Comparison of ENCODE assay signal across 25 cellular contexts in the genomic region with DNA sequence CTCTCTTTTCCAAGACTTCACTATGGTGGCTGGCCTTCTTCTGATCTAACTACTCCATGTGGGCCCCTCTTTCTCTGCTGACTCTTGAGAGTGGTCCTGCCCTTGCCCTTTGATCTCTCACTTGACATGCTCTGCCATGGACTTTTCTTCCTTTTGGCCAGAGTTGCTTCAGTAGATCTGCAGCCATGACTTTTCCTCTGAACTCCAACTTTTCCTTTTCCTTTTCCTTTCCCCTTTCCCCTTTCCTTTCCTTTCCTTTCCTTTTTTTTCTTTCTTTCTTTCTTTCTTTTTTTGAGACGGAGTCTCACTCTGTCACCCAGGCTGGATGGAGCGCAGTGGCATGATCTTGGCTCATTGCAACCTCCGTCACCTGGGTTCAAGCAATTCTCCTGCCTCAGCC.
DNase-seq lines count a peak whose midpoint lies in the region; ATAC-seq, FAIRE-seq and TF ChIP-seq lines count a peak whose summit lies in the region.
"Had no signal": no experiment of that assay in that cellular context is flagged by ENCODE, and none has a peak within 500 bp of the region (broad histone marks: within the 10 kb centered on the region; RNA-seq: fewer than 3 reads in every experiment).

No MANE protein-coding gene starts in this region.

- no peak overlapping the region for H3K4me3 Mint-ChIP-seq in nephron progenitor cell
- H3K4me3 Mint-ChIP-seq: CD14-positive monocyte; CD4-positive, alpha-beta T cell; CD8-positive, alpha-beta memory T cell had no signal

- peaks cover 14% of the 10 kb centered on the region for H3K36me3 Mint-ChIP-seq in nephron progenitor cell (ENCODE audit: low read depth)

- no peak for TF ChIP-seq RAD21 in GM12878 (IDR thresholded peaks at IDR 0.05; ENCODE audit: insufficient read depth, low read depth, low read length)

- CTCF ChIA-PET in HEK293 (lab: Yijun Ruan, JAX): no interaction called here
- CTCF ChIA-PET in GM12878 (lab: Yijun Ruan, JAX): no interaction called here

- POLR2A ChIA-PET in HEK293 (lab: Yijun Ruan, JAX) (no interaction called here), GM12878 (lab: Charles Lee) (no interaction called here)

- H3K4me2 ChIP-seq in GM12878 (ENCODE audit: control insufficient read depth, insufficient read depth): peak overlapping the region; percentile 38; the same call in 1 of the 2 replicates
- H3K4me2 ChIP-seq: A549; BLaER1 treated with 17β-estradiol and CSF1 and Interleukin-3, amounts not matched to agents 10 nM and 100 nM had no signal

- H3K36me3 ChIP-seq in HEK293 (ENCODE audit: control insufficient read depth in 2 of 2, insufficient read depth in 1 of 2, low read length in 2 of 2) (no peaks in the 10 kb centered on the region), GM12878 (ENCODE audit: control insufficient read depth in 2 of 2, insufficient read depth in 2 of 2, low read length in 1 of 2) (no peaks in the 10 kb centered on the region)
- H3K36me3 ChIP-seq: BE2C; BLaER1 treated with 17β-estradiol and CSF1 and Interleukin-3, amounts not matched to agents 10 nM and 100 nM; HAP-1 had no signal

- TF ChIP-seq EP300 in GM12878 (IDR thresholded peaks at IDR 0.05; ENCODE audit: borderline replicate concordance in 1 of 2, control insufficient read depth in 1 of 2, low read depth in 2 of 2, low read length in 2 of 2): no peak

- no peaks in the 10 kb centered on the region for H3K27me3 ChIP-seq in GM12878 (replicated peaks in 1 of 2; ENCODE audit: control insufficient read depth in 2 of 2, insufficient read depth in 2 of 2, low read length in 1 of 2)
- H3K27me3 ChIP-seq: BE2C; BLaER1 treated with 17β-estradiol and CSF1 and Interleukin-3, amounts not matched to agents 10 nM and 100 nM had no signal

- RAD21 ChIA-PET in GM12878 (lab: Charles Lee; ENCODE audit: unreplicated experiment): no interaction called here

- H3K9ac ChIP-seq in GM12878 (ENCODE audit: control insufficient read depth, insufficient read depth, low read length): peak overlapping the region; percentile 16; the same call in 1 of the 2 replicates
- H3K9ac ChIP-seq: BLaER1 treated with 17β-estradiol and CSF1 and Interleukin-3, amounts not matched to agents 10 nM and 100 nM had no signal

- no peaks in the 10 kb centered on the region for H3K27me3 Mint-ChIP-seq in nephron progenitor cell (ENCODE audit: low read depth, poor library complexity)
- H3K27me3 Mint-ChIP-seq: CD4-positive, alpha-beta T cell; CD8-positive, alpha-beta memory T cell had no signal

- ATAC-seq in GM12878 (no peak), GM21723 (IDR thresholded peaks at IDR 0.05; ENCODE audit: unreplicated experiment) (no peak)
- ATAC-seq: A549 had no signal

- DNase-seq in GM12878 (ENCODE audit: low read depth, low spot score): no peak
- no peak for DNase-seq in nephron progenitor cell
- no peak for DNase-seq in putamen (ENCODE audit: low spot score)
- no peak for DNase-seq in amygdala (lab: John Stamatoyannopoulos, UW)
- DNase-seq: 8988T; ACHN; AML-193; BE2C; CD4-positive, alpha-beta T cell; CD8-positive, alpha-beta memory T cell; DMS 273 treated with DMSO at 0.1 percent for 48 hours; DMS79; EL; GDM1; GOT3 had no signal

- H3K79me2 ChIP-seq in GM12878 (ENCODE audit: control insufficient read depth, insufficient read depth, low read length): no peaks in the 10 kb centered on the region

- no peak overlapping the region for H3K4me3 ChIP-seq in HEK293 (ENCODE audit: low read depth, low read length)
- H3K4me3 ChIP-seq in GM12878: no peak overlapping the region
- H3K4me3 ChIP-seq: A549; BLaER1 treated with 17β-estradiol and CSF1 and Interleukin-3, amounts not matched to agents 10 nM and 100 nM; HAP-1 had no signal

- no peaks in the 10 kb centered on the region for H4K20me1 ChIP-seq in GM12878 (ENCODE audit: control insufficient read depth, insufficient read depth)
- H4K20me1 ChIP-seq: BLaER1 treated with 17β-estradiol and CSF1 and Interleukin-3, amounts not matched to agents 10 nM and 100 nM had no signal

- in situ Hi-C loops in GM12878 (cut with MboI): no loop called here

- H2AFZ ChIP-seq in GM12878 (ENCODE audit: control insufficient read depth, low read depth, low read length): no peak overlapping the region

- peaks cover 47% of the 10 kb centered on the region for H3K4me1 Mint-ChIP-seq in nephron progenitor cell
- H3K4me1 Mint-ChIP-seq: CD14-positive monocyte; CD8-positive, alpha-beta memory T cell had no signal

- SMC1A ChIA-PET in GM12878 (lab: Charles Lee; ENCODE audit: uncharacterized antibody, unreplicated experiment): interaction anchor here (1.1 to 1.7 kb wide), 2 partner anchors 10 to 704 kb away, joined by 3 read pairs; no protein-coding TSS in a partner anchor

- WGBS in GM12878 (ENCODE audit: insufficient coverage, insufficient replicate concordance, low lambda C conversion rate, missing lambda C conversion rate): 100% methylated on average over 3 of the region's 3 CpGs

- peak overlapping the region; percentile 73 for H3K27ac Mint-ChIP-seq in nephron progenitor cell
- H3K27ac Mint-ChIP-seq: CD4-positive, alpha-beta T cell; CD8-positive, alpha-beta memory T cell had no signal

- no peak overlapping the region for H3K27ac ChIP-seq in HEK293 (ENCODE audit: extremely low read depth, low read depth, low read length)
- H3K27ac ChIP-seq in GM12878 (ENCODE audit: control insufficient read depth, insufficient read depth): peak overlapping the region; percentile 35; the same call in 1 of the 2 replicates
- H3K27ac ChIP-seq: A549; BLaER1 treated with 17β-estradiol and CSF1 and Interleukin-3, amounts not matched to agents 10 nM and 100 nM had no signal

- no peak for TF ChIP-seq POLR2A in GM12878 (IDR thresholded peaks at IDR 0.05; ENCODE audit: low read depth, low read length)

- no peak for FAIRE-seq in GM12878 (lab: Jason Lieb, UNC)
- FAIRE-seq: D721Med, GM12891, GM18507, H54 had no signal

- H3K9me3 Mint-ChIP-seq in nephron progenitor cell: peaks cover 8% of the 10 kb centered on the region
- H3K9me3 Mint-ChIP-seq: CD4-positive, alpha-beta T cell; CD8-positive, alpha-beta memory T cell had no signal

- TF ChIP-seq CTCF in HEK293 (tag by site-specific recombination; IDR thresholded peaks at IDR 0.05) (no peak), GM12878 (IDR thresholded peaks at IDR 0.05 in 2 of 3, conservative IDR thresholded peaks at IDR 0.05 in 1 of 3; ENCODE audit: control insufficient read depth in 2 of 3, extremely low read depth in 1 of 3, insufficient read depth in 1 of 3, low read depth in 3 of 3, low read length in 3 of 3) (no peak), nephron progenitor cell (IDR thresholded peaks at IDR 0.05) (no peak)

- H3K9me3 ChIP-seq in HEK293 (ENCODE audit: control insufficient read depth, insufficient read depth, low read depth, low read length): no peaks in the 10 kb centered on the region
- no peaks in the 10 kb centered on the region for H3K9me3 ChIP-seq in GM12878 (replicated peaks; ENCODE audit: control insufficient read depth, insufficient read depth, low read length)
- H3K9me3 ChIP-seq: A549; BE2C; BLaER1 treated with 17β-estradiol and CSF1 and Interleukin-3, amounts not matched to agents 10 nM and 100 nM; HAP-1 had no signal

- intact Hi-C loops in GM12878 (cut with micrococcal nuclease; ENCODE audit: unreplicated experiment): no loop called here

- no TSS peak for BruUV-seq in GM12878 (replicated peaks; lab: Mats Ljungman, UMichigan)

- H3K4me1 ChIP-seq in HEK293 (ENCODE audit: control insufficient read depth, insufficient read depth, low read length): peaks cover 14% of the 10 kb centered on the region
- peaks cover 5% of the 10 kb centered on the region for H3K4me1 ChIP-seq in GM12878 (ENCODE audit: control insufficient read depth, insufficient read depth, low read length)
- H3K4me1 ChIP-seq: BE2C had no signal

TF ChIP-seq in HEK293, 187 proteins besides CTCF, POLR2A, EP300 and RAD21:
- TF ChIP-seq ZNF544 (tag by site-specific recombination; IDR thresholded peaks at IDR 0.05) (no peak), ZNF768 (tag by site-specific recombination; IDR thresholded peaks at IDR 0.05) (no peak), PRDM1 (tag by site-specific recombination; IDR thresholded peaks at IDR 0.05) (peak; percentile 98), ZBTB17 (tag by site-specific recombination; IDR thresholded peaks at IDR 0.05) (no peak)

TF ChIP-seq in GM12878, 131 proteins besides CTCF, POLR2A, EP300 and RAD21 (continues in another document):
- TF ChIP-seq SMARCA5 (IDR thresholded peaks at IDR 0.05) (no peak), CBX5 (IDR thresholded peaks at IDR 0.05; ENCODE audit: low read depth) (no peak), SMAD1 (IDR thresholded peaks at IDR 0.05; ENCODE audit: low read depth, partially characterized antibody) (no peak), JUNB (IDR thresholded peaks at IDR 0.05) (no peak), EED (IDR thresholded peaks at IDR 0.05; ENCODE audit: low read depth) (no peak), IKZF2 (IDR thresholded peaks at IDR 0.05) (no peak), ASH2L (IDR thresholded peaks at IDR 0.05; ENCODE audit: borderline replicate concordance, low read depth) (no peak), RCOR1 (conservative IDR thresholded peaks at IDR 0.05; ENCODE audit: low read depth, low read length) (no peak), STAT3 (IDR thresholded peaks at IDR 0.05; ENCODE audit: low read depth, low read length) (no peak), KLF5 (IDR thresholded peaks at IDR 0.05; ENCODE audit: partially characterized antibody) (no peak), MXI1 (IDR thresholded peaks at IDR 0.05; ENCODE audit: low read depth, low read length) (no peak)
- TF ChIP-seq, protein P1, sequence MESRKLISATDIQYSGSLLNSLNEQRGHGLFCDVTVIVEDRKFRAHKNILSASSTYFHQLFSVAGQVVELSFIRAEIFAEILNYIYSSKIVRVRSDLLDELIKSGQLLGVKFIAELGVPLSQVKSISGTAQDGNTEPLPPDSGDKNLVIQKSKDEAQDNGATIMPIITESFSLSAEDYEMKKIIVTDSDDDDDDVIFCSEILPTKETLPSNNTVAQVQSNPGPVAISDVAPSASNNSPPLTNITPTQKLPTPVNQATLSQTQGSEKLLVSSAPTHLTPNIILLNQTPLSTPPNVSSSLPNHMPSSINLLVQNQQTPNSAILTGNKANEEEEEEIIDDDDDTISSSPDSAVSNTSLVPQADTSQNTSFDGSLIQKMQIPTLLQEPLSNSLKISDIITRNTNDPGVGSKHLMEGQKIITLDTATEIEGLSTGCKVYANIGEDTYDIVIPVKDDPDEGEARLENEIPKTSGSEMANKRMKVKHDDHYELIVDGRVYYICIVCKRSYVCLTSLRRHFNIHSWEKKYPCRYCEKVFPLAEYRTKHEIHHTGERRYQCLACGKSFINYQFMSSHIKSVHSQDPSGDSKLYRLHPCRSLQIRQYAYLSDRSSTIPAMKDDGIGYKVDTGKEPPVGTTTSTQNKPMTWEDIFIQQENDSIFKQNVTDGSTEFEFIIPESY (IDR thresholded peaks at IDR 0.05): no peak
